In genomic region chr5:138078006-138078643, GRCh38 we compare ENCODE assay signal across 1 cellular context.
TF ChIP-seq lines count a peak whose summit lies in the region.

No MANE protein-coding gene starts in this region.

TF ChIP-seq in GM23338, 12 proteins besides CTCF, POLR2A, EP300 and RAD21:
- TF ChIP-seq, protein P1, sequence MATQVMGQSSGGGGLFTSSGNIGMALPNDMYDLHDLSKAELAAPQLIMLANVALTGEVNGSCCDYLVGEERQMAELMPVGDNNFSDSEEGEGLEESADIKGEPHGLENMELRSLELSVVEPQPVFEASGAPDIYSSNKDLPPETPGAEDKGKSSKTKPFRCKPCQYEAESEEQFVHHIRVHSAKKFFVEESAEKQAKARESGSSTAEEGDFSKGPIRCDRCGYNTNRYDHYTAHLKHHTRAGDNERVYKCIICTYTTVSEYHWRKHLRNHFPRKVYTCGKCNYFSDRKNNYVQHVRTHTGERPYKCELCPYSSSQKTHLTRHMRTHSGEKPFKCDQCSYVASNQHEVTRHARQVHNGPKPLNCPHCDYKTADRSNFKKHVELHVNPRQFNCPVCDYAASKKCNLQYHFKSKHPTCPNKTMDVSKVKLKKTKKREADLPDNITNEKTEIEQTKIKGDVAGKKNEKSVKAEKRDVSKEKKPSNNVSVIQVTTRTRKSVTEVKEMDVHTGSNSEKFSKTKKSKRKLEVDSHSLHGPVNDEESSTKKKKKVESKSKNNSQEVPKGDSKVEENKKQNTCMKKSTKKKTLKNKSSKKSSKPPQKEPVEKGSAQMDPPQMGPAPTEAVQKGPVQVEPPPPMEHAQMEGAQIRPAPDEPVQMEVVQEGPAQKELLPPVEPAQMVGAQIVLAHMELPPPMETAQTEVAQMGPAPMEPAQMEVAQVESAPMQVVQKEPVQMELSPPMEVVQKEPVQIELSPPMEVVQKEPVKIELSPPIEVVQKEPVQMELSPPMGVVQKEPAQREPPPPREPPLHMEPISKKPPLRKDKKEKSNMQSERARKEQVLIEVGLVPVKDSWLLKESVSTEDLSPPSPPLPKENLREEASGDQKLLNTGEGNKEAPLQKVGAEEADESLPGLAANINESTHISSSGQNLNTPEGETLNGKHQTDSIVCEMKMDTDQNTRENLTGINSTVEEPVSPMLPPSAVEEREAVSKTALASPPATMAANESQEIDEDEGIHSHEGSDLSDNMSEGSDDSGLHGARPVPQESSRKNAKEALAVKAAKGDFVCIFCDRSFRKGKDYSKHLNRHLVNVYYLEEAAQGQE (IDR thresholded peaks at IDR 0.05; ENCODE audit: unreplicated experiment) = no peak
- TF ChIP-seq CREB1 (CRISPR knock-in tag; IDR thresholded peaks at IDR 0.05; ENCODE audit: low read depth) (no peak), EZH2phosphoT487 (IDR thresholded peaks at IDR 0.05; ENCODE audit: unreplicated experiment) (no peak), JUNB (IDR thresholded peaks at IDR 0.05; ENCODE audit: unreplicated experiment) (no peak), NANOG (IDR thresholded peaks at IDR 0.05; ENCODE audit: borderline replicate concordance) (no peak), ZNF331 (CRISPR knock-in tag; IDR thresholded peaks at IDR 0.05; ENCODE audit: low read depth) (no peak), EZH2 (IDR thresholded peaks at IDR 0.05; ENCODE audit: low read depth, unreplicated experiment) (no peak), STAT1 (IDR thresholded peaks at IDR 0.05; ENCODE audit: unreplicated experiment) (no peak), POLR2AphosphoS5 (IDR thresholded peaks at IDR 0.05; ENCODE audit: low read depth) (no peak), ZNF114 (CRISPR knock-in tag; IDR thresholded peaks at IDR 0.05) (no peak)
- TF ChIP-seq, protein P2, sequence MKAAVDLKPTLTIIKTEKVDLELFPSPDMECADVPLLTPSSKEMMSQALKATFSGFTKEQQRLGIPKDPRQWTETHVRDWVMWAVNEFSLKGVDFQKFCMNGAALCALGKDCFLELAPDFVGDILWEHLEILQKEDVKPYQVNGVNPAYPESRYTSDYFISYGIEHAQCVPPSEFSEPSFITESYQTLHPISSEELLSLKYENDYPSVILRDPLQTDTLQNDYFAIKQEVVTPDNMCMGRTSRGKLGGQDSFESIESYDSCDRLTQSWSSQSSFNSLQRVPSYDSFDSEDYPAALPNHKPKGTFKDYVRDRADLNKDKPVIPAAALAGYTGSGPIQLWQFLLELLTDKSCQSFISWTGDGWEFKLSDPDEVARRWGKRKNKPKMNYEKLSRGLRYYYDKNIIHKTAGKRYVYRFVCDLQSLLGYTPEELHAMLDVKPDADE (IDR thresholded peaks at IDR 0.05) = no peak
- TF ChIP-seq, protein P3, sequence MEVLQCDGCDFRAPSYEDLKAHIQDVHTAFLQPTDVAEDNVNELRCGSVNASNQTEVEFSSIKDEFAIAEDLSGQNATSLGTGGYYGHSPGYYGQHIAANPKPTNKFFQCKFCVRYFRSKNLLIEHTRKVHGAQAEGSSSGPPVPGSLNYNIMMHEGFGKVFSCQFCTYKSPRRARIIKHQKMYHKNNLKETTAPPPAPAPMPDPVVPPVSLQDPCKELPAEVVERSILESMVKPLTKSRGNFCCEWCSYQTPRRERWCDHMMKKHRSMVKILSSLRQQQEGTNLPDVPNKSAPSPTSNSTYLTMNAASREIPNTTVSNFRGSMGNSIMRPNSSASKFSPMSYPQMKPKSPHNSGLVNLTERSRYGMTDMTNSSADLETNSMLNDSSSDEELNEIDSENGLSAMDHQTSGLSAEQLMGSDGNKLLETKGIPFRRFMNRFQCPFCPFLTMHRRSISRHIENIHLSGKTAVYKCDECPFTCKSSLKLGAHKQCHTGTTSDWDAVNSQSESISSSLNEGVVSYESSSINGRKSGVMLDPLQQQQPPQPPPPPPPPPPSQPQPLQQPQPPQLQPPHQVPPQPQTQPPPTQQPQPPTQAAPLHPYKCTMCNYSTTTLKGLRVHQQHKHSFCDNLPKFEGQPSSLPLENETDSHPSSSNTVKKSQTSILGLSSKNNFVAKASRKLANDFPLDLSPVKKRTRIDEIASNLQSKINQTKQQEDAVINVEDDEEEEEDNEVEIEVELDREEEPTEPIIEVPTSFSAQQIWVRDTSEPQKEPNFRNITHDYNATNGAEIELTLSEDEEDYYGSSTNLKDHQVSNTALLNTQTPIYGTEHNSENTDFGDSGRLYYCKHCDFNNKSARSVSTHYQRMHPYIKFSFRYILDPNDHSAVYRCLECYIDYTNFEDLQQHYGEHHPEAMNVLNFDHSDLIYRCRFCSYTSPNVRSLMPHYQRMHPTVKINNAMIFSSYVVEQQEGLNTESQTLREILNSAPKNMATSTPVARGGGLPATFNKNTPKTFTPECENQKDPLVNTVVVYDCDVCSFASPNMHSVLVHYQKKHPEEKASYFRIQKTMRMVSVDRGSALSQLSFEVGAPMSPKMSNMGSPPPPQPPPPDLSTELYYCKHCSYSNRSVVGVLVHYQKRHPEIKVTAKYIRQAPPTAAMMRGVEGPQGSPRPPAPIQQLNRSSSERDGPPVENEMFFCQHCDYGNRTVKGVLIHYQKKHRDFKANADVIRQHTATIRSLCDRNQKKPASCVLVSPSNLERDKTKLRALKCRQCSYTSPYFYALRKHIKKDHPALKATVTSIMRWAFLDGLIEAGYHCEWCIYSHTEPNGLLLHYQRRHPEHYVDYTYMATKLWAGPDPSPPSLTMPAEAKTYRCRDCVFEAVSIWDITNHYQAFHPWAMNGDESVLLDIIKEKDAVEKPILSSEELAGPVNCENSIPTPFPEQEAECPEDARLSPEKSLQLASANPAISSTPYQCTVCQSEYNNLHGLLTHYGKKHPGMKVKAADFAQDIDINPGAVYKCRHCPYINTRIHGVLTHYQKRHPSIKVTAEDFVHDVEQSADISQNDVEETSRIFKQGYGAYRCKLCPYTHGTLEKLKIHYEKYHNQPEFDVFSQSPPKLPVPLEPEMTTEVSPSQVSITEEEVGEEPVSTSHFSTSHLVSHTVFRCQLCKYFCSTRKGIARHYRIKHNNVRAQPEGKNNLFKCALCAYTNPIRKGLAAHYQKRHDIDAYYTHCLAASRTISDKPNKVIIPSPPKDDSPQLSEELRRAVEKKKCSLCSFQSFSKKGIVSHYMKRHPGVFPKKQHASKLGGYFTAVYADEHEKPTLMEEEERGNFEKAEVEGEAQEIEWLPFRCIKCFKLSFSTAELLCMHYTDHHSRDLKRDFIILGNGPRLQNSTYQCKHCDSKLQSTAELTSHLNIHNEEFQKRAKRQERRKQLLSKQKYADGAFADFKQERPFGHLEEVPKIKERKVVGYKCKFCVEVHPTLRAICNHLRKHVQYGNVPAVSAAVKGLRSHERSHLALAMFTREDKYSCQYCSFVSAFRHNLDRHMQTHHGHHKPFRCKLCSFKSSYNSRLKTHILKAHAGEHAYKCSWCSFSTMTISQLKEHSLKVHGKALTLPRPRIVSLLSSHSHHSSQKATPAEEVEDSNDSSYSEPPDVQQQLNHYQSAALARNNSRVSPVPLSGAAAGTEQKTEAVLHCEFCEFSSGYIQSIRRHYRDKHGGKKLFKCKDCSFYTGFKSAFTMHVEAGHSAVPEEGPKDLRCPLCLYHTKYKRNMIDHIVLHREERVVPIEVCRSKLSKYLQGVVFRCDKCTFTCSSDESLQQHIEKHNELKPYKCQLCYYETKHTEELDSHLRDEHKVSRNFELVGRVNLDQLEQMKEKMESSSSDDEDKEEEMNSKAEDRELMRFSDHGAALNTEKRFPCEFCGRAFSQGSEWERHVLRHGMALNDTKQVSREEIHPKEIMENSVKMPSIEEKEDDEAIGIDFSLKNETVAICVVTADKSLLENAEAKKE (CRISPR knock-in tag; IDR thresholded peaks at IDR 0.05) = no peak
